Comparison of ENCODE assay signal across 28 cellular contexts in the genomic region with DNA sequence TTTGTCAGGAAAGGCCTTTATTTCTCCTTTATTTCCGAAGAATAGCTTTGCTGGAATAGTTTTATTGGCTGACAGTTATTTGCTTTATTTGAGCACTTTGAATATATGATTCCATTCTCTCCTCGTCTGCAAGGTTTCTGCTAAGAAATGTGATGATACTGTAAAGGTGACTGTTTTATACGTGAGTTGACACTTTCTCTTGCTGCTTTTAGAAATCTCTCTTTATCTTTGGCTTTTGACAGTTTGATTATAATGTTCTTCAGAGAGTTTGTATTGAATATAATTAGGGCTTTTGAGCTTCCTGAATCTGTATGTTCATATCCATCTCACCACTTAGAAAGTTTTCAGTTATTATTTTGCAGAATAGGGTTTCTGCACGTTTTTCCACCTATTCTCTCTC.
"Had no signal": no experiment of that assay in that cellular context is flagged by ENCODE, and none has a peak within 500 bp of the region (broad histone marks: within the 10 kb centered on the region; RNA-seq: fewer than 3 reads in every experiment).

No MANE protein-coding gene starts in this region.

- H3K4me3 Mint-ChIP-seq: stimulated activated effector memory CD8-positive, alpha-beta T cell treated with anti-CD3 and anti-CD28 coated beads, Interleukin-12 subunit alpha, Interleukin-12 subunit beta, amount 100 ng/mL, for 72 hours; stimulated activated memory B cell treated with anti-CD40 and anti-IgM and Interleukin-4, amounts not matched to agents 10 μg/mL and 1 μg/mL and 100 μg/mL, for 72 hours; stimulated activated naive B cell treated with anti-CD40 and anti-IgM and Interleukin-4, amounts not matched to agents 10 μg/mL and 1 μg/mL and 100 μg/mL, for 72 hours; stimulated activated naive CD8-positive, alpha-beta T cell treated with anti-CD3 and anti-CD28 coated beads, Interleukin-15, amount 100 ng/mL, for 72 hours; stimulated activated naive CD8-positive, alpha-beta T cell treated with anti-CD3 and anti-CD28 coated beads, Interleukin-15, Interleukin-2, amounts not matched to agents 100 ng/mL and 50 ng/mL, for 24 hours; type B pancreatic cell had no signal

- ATAC-seq: stimulated activated effector memory CD8-positive, alpha-beta T cell treated with anti-CD3 and anti-CD28 coated beads, Interleukin-12 subunit alpha, Interleukin-12 subunit beta, amount 100 ng/mL, for 72 hours; stimulated activated memory B cell treated with anti-CD40 and anti-IgM and Interleukin-4, amounts not matched to agents 10 μg/mL and 1 μg/mL and 100 μg/mL, for 72 hours; stimulated activated naive B cell treated with anti-CD40 and anti-IgM and Interleukin-4, amounts not matched to agents 10 μg/mL and 1 μg/mL and 100 μg/mL, for 72 hours; stimulated activated naive CD8-positive, alpha-beta T cell treated with anti-CD3 and anti-CD28 coated beads, Interleukin-15, amount 100 ng/mL, for 72 hours; stimulated activated naive CD8-positive, alpha-beta T cell treated with anti-CD3 and anti-CD28 coated beads, Interleukin-15, Interleukin-2, amounts not matched to agents 100 U/mL and 50 U/mL, for 24 hours; upper lobe of right lung had no signal

- H3K36me3 Mint-ChIP-seq: stimulated activated effector memory CD8-positive, alpha-beta T cell treated with anti-CD3 and anti-CD28 coated beads, Interleukin-12 subunit alpha, Interleukin-12 subunit beta, amount 100 ng/mL, for 72 hours; stimulated activated memory B cell treated with anti-CD40 and anti-IgM and Interleukin-4, amounts not matched to agents 10 μg/mL and 1 μg/mL and 100 μg/mL, for 72 hours; stimulated activated naive B cell treated with anti-CD40 and anti-IgM and Interleukin-4, amounts not matched to agents 10 μg/mL and 1 μg/mL and 100 μg/mL, for 72 hours; type B pancreatic cell had no signal

- DNase-seq: stimulated activated CD4-positive, alpha-beta T cell treated with anti-CD3 and anti-CD28 coated beads, Interleukin-2, amount 100 ng/mL, for 48 hours; stimulated activated CD4-positive, alpha-beta T cell treated with anti-CD3 and anti-CD28 coated beads, Interleukin-4, amount 100 ng/mL, for 1 hour; stimulated activated CD4-positive, alpha-beta T cell treated with anti-CD3 and anti-CD28 coated beads, Interleukin-4, amount 100 ng/mL, for 24 hours; stimulated activated CD4-positive, alpha-beta T cell treated with anti-CD3 and anti-CD28 coated beads, Interleukin-4, amount 100 ng/mL, for 4 hours; stimulated activated CD8-positive, alpha-beta memory T cell treated with anti-CD3 and anti-CD28 coated beads, Interleukin-4, amount 100 ng/mL, for 48 hours; stimulated activated naive B cell treated with anti-CD40 and anti-IgM and Interleukin-4, amounts not matched to agents 10 μg/mL and 1 μg/mL and 100 μg/mL, for 72 hours; stimulated activated naive CD4-positive, alpha-beta T cell; stimulated activated naive CD4-positive, alpha-beta T cell treated with Interleukin-2 at 50 U/mL for 16 hours; stimulated activated naive CD8-positive, alpha-beta T cell treated with anti-CD3 and anti-CD28 coated beads, Interleukin-15, amount 100 ng/mL, for 72 hours; stimulated activated naive CD8-positive, alpha-beta T cell treated with anti-CD3 and anti-CD28 coated beads, Interleukin-15, Interleukin-2, amounts not matched to agents 100 U/mL and 50 U/mL, for 24 hours; stomach; substantia nigra; testis; thyroid gland; tibial artery; transverse colon; trophoblast cell; upper lobe of left lung; upper lobe of right lung; uterus had no signal

- H3K9me3 ChIP-seq: stomach, suprapubic skin, testis, thoracic aorta, thyroid gland, tibial artery, tibial nerve, transverse colon, upper lobe of left lung, upper lobe of right lung, uterus, vagina had no signal

- H3K9me3 Mint-ChIP-seq: stimulated activated memory B cell treated with anti-CD40 and anti-IgM and Interleukin-4, amounts not matched to agents 10 μg/mL and 1 μg/mL and 100 μg/mL, for 72 hours had no signal

- H3K27me3 Mint-ChIP-seq: stimulated activated memory B cell treated with anti-CD40 and anti-IgM and Interleukin-4, amounts not matched to agents 10 μg/mL and 1 μg/mL and 100 μg/mL, for 72 hours; stimulated activated naive B cell treated with anti-CD40 and anti-IgM and Interleukin-4, amounts not matched to agents 10 μg/mL and 1 μg/mL and 100 μg/mL, for 72 hours; stimulated activated naive CD8-positive, alpha-beta T cell treated with anti-CD3 and anti-CD28 coated beads, Interleukin-15, amount 100 ng/mL, for 72 hours; stimulated activated naive CD8-positive, alpha-beta T cell treated with anti-CD3 and anti-CD28 coated beads, Interleukin-15, Interleukin-2, amounts not matched to agents 100 ng/mL and 50 ng/mL, for 24 hours; type B pancreatic cell had no signal

- H3K36me3 ChIP-seq: stomach, suprapubic skin, thoracic aorta, thyroid gland, tibial artery, tibial nerve, transverse colon, upper lobe of left lung, upper lobe of right lung, uterus, vagina had no signal

- H3K27ac Mint-ChIP-seq: stimulated activated effector memory CD8-positive, alpha-beta T cell treated with anti-CD3 and anti-CD28 coated beads, Interleukin-12 subunit alpha, Interleukin-12 subunit beta, amount 100 ng/mL, for 72 hours; stimulated activated memory B cell treated with anti-CD40 and anti-IgM and Interleukin-4, amounts not matched to agents 10 μg/mL and 1 μg/mL and 100 μg/mL, for 72 hours; stimulated activated naive B cell treated with anti-CD40 and anti-IgM and Interleukin-4, amounts not matched to agents 10 μg/mL and 1 μg/mL and 100 μg/mL, for 72 hours; stimulated activated naive CD8-positive, alpha-beta T cell treated with anti-CD3 and anti-CD28 coated beads, Interleukin-15, amount 100 ng/mL, for 72 hours; stimulated activated naive CD8-positive, alpha-beta T cell treated with anti-CD3 and anti-CD28 coated beads, Interleukin-15, Interleukin-2, amounts not matched to agents 100 ng/mL and 50 ng/mL, for 24 hours; type B pancreatic cell had no signal

- H3K27ac ChIP-seq: stomach, suprapubic skin, testis, thoracic aorta, thyroid gland, tibial artery, tibial nerve, transverse colon, upper lobe of left lung, upper lobe of right lung, uterus, vagina had no signal

- H3K4me1 Mint-ChIP-seq: stimulated activated effector memory CD8-positive, alpha-beta T cell treated with anti-CD3 and anti-CD28 coated beads, Interleukin-12 subunit alpha, Interleukin-12 subunit beta, amount 100 ng/mL, for 72 hours; stimulated activated memory B cell treated with anti-CD40 and anti-IgM and Interleukin-4, amounts not matched to agents 10 μg/mL and 1 μg/mL and 100 μg/mL, for 72 hours; stimulated activated naive B cell treated with anti-CD40 and anti-IgM and Interleukin-4, amounts not matched to agents 10 μg/mL and 1 μg/mL and 100 μg/mL, for 72 hours; stimulated activated naive CD8-positive, alpha-beta T cell treated with anti-CD3 and anti-CD28 coated beads, Interleukin-15, amount 100 ng/mL, for 72 hours had no signal

- H3K27me3 ChIP-seq: stomach, suprapubic skin, testis, thyroid gland, tibial artery, transverse colon, upper lobe of left lung, upper lobe of right lung, uterus, vagina had no signal

- H3K4me3 ChIP-seq: stomach, suprapubic skin, testis, thoracic aorta, thyroid gland, tibial artery, tibial nerve, transverse colon, upper lobe of left lung, upper lobe of right lung, uterus, vagina had no signal
